ENCODE assay signal across 11 cellular contexts in the genomic region with DNA sequence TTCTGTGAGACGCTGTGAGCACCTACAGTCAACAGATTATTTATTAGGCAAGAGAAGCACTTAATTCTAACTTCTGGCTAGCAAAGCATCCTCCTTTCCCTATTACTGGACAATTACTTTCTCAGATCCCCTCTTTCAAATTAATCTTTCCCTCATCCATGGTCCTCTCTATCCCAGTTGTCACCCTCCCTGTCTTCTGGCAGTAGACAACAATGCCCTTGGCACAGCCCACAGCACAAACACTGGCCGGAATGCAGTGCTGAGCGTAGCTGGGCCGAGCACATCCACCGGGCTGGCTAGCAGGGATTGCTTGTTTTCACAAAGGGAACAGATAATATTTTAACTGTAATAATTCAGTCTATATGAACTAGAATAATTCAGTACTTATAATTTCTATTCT.
DNase-seq lines count a peak whose midpoint lies in the region; ATAC-seq and TF ChIP-seq lines count a peak whose summit lies in the region.
"Had no signal": no experiment of that assay in that cellular context is flagged by ENCODE, and none has a peak within 500 bp of the region (broad histone marks: within the 10 kb centered on the region; RNA-seq: fewer than 3 reads in every experiment).

No MANE protein-coding gene starts in this region.

- H3K9me3 ChIP-seq in HUES48 (ENCODE audit: control insufficient read depth, insufficient read depth, low read length) (no peaks in the 10 kb centered on the region), skeletal muscle satellite cell (replicated peaks; ENCODE audit: low read length) (no peaks in the 10 kb centered on the region)
- H3K9me3 ChIP-seq: lower lobe of right lung had no signal

- peak overlapping the region; percentile 29 for H3K4me2 ChIP-seq in skeletal muscle satellite cell (ENCODE audit: low read length)

- peak; percentile 25 for TF ChIP-seq CTCF in chondrocyte (IDR thresholded peaks at IDR 0.05)

- H3K9ac ChIP-seq in HUES48 (ENCODE audit: low read depth, low read length) (no peak overlapping the region), skeletal muscle satellite cell (ENCODE audit: low read depth, low read length) (no peak overlapping the region)

- no peak for DNase-seq in chondrocyte (ENCODE audit: low spot score)
- DNase-seq in kidney glomerular epithelial cell (lab: John Stamatoyannopoulos, UW): peak; percentile 27
- DNase-seq in effector CD4-positive, alpha-beta T cell: no peak
- no peak for DNase-seq in HCEC 1CT
- DNase-seq: activated CD8-positive, alpha-beta T cell treated with anti-CD3 and anti-CD28 coated beads for 36 hours; activated gamma-delta T cell; lower lobe of right lung had no signal

- H3K9me3 Mint-ChIP-seq in chondrocyte (ENCODE audit: low read depth): no peaks in the 10 kb centered on the region
- H3K9me3 Mint-ChIP-seq: activated CD8-positive, alpha-beta T cell treated with anti-CD3 and anti-CD28 coated beads for 36 hours had no signal

- no peak for ATAC-seq in GM18519 (IDR thresholded peaks at IDR 0.05; ENCODE audit: low FRiP score, unreplicated experiment)
- ATAC-seq: activated CD8-positive, alpha-beta T cell treated with anti-CD3 and anti-CD28 coated beads for 36 hours had no signal

- peak overlapping the region; percentile 75 for H3K27ac Mint-ChIP-seq in chondrocyte (ENCODE audit: unreplicated experiment)
- H3K27ac Mint-ChIP-seq: activated CD8-positive, alpha-beta T cell treated with anti-CD3 and anti-CD28 coated beads for 36 hours had no signal

- H3K27me3 Mint-ChIP-seq in chondrocyte (ENCODE audit: low read depth): no peaks in the 10 kb centered on the region
- H3K27me3 Mint-ChIP-seq: activated CD8-positive, alpha-beta T cell treated with anti-CD3 and anti-CD28 coated beads for 36 hours had no signal

- H3K27ac ChIP-seq in HUES48 (ENCODE audit: low read depth, low read length): peak overlapping the region; percentile 48
- H3K27ac ChIP-seq: C4-2B, lower lobe of right lung had no signal

- peaks cover 52% of the 10 kb centered on the region for H3K4me1 ChIP-seq in HUES48 (ENCODE audit: control insufficient read depth, insufficient read depth, low read length)
- peaks cover 17% of the 10 kb centered on the region for H3K4me1 ChIP-seq in skeletal muscle satellite cell (ENCODE audit: control insufficient read depth, insufficient read depth, low read length)

- H3K4me3 ChIP-seq in HUES48 (ENCODE audit: low read depth, low read length) (no peak overlapping the region), skeletal muscle satellite cell (ENCODE audit: low read length) (no peak overlapping the region)
- H3K4me3 ChIP-seq: lower lobe of right lung had no signal

- H3K36me3 Mint-ChIP-seq in chondrocyte (ENCODE audit: low read depth): no peaks in the 10 kb centered on the region

- H3K36me3 ChIP-seq in HUES48 (ENCODE audit: control insufficient read depth, insufficient read depth, low read length) (no peaks in the 10 kb centered on the region), skeletal muscle satellite cell (ENCODE audit: insufficient read depth, low read length) (no peaks in the 10 kb centered on the region)
- H3K36me3 ChIP-seq: lower lobe of right lung had no signal

- H3K4me1 Mint-ChIP-seq in chondrocyte (ENCODE audit: low read depth): peaks cover 35% of the 10 kb centered on the region

- H3K27me3 ChIP-seq in HUES48 (ENCODE audit: control insufficient read depth, insufficient read depth, low read length) (no peaks in the 10 kb centered on the region), skeletal muscle satellite cell (ENCODE audit: control insufficient read depth, insufficient read depth, low read length) (no peaks in the 10 kb centered on the region)

- no peak overlapping the region for H3K4me3 Mint-ChIP-seq in chondrocyte (ENCODE audit: unreplicated experiment)
- H3K4me3 Mint-ChIP-seq: activated CD8-positive, alpha-beta T cell treated with anti-CD3 and anti-CD28 coated beads for 36 hours had no signal
